In genomic region chr18:78430171-78430857, GRCh38 we compare ENCODE assay signal across 27 cellular contexts.
A peak's percentile ranks its signal among the peaks of the same experiment; 100 is the strongest.
DNase-seq lines count a peak whose midpoint lies in the region; ATAC-seq and TF ChIP-seq lines count a peak whose summit lies in the region.
"Had no signal": no experiment of that assay in that cellular context is flagged by ENCODE, and none has a peak within 500 bp of the region (broad histone marks: within the 10 kb centered on the region; RNA-seq: fewer than 3 reads in every experiment).

No MANE protein-coding gene starts in this region.

- no peaks in the 10 kb centered on the region for H3K27me3 ChIP-seq in spleen (replicated peaks in 1 of 7)
- H3K27me3 ChIP-seq: colonic mucosa, neutrophil, suprapubic skin had no signal

- no peak for ATAC-seq in GM18873 (IDR thresholded peaks at IDR 0.05; ENCODE audit: low FRiP score, unreplicated experiment)

- no peaks in the 10 kb centered on the region for H3K4me1 Mint-ChIP-seq in mesothelial cell of epicardium
- H3K4me1 Mint-ChIP-seq: CD4-positive, alpha-beta memory T cell; stimulated activated effector memory CD8-positive, alpha-beta T cell treated with anti-CD3 and anti-CD28 coated beads, Interleukin-12 subunit alpha, Interleukin-12 subunit beta, amount 100 ng/mL, for 72 hours had no signal

- peak; percentile 19 for DNase-seq in DMS 273 (lab: John Stamatoyannopoulos, UW; ENCODE audit: unreplicated experiment)
- no peak for DNase-seq in DMS 273 treated with DMSO at 0.1 percent for 48 hours (lab: John Stamatoyannopoulos, UW)
- DNase-seq in NCI-H2029 (lab: John Stamatoyannopoulos, UW) = peak; percentile 25
- peak; percentile 94 for DNase-seq in NCI-H748 (lab: John Stamatoyannopoulos, UW; ENCODE audit: unreplicated experiment)
- DNase-seq in spleen = peak; percentile 58
- DNase-seq in mesothelial cell of epicardium (ENCODE audit: low spot score in 2 of 2, unreplicated experiment in 2 of 2) = no peak
- no peak for DNase-seq in NCI-H774 (lab: John Stamatoyannopoulos, UW)
- DNase-seq: activated CD4-positive, CD25-positive, alpha-beta regulatory T cell treated with anti-CD3 and anti-CD28 coated beads, Interleukin-2, amount 50 U/mL, for 72 hours; activated CD8-positive, alpha-beta memory T cell treated with anti-CD3 and anti-CD28 coated beads for 24 hours; activated naive CD4-positive, alpha-beta T cell treated with Interleukin-2 at 50 U/mL for 16 hours; activated T-cell treated with anti-CD3 and anti-CD28 coated beads, Interleukin-2, amount 50 U/mL, for 24 hours; amniotic stem cell; CD4-positive, alpha-beta memory T cell; colonic mucosa; GM23248; MV-4-11; NCI-H510A treated with DMSO at 0.1 percent for 48 hours; SHP77 treated with DMSO at 0.1 percent for 48 hours; stimulated activated CD4-positive, alpha-beta T cell treated with anti-CD3 and anti-CD28 coated beads, Interleukin-2, amount 100 ng/mL, for 24 hours had no signal

- intact Hi-C loops in spleen (cut with DNase I; ENCODE audit: low total_unique reads) = no loop called here

- peaks cover 0 to 11% (median 0%) of the 10 kb centered on the region in 8 donors for H3K9me3 ChIP-seq in spleen
- H3K9me3 ChIP-seq: colonic mucosa, neutrophil, suprapubic skin had no signal

- H3K27ac Mint-ChIP-seq in mesothelial cell of epicardium = no peak overlapping the region
- H3K27ac Mint-ChIP-seq: activated T-cell treated with anti-CD3 and anti-CD28 coated beads, Interleukin-2, amount 50 U/mL, for 24 hours; CD4-positive, alpha-beta memory T cell; stimulated activated effector memory CD8-positive, alpha-beta T cell treated with anti-CD3 and anti-CD28 coated beads, Interleukin-12 subunit alpha, Interleukin-12 subunit beta, amount 100 ng/mL, for 72 hours had no signal

- TF ChIP-seq CTCF in spleen (IDR thresholded peaks at IDR 0.05 in 8 of 11, conservative IDR thresholded peaks at IDR 0.05 in 3 of 11) = no peak
- TF ChIP-seq CTCF in mesothelial cell of epicardium (IDR thresholded peaks at IDR 0.05; ENCODE audit: unreplicated experiment) = no peak

- no peak overlapping the region for H3K27ac ChIP-seq in spleen
- H3K27ac ChIP-seq: 22Rv1, breast epithelium, colonic mucosa, GM23248, neutrophil, skin epidermis, suprapubic skin had no signal

- H3K4me3 Mint-ChIP-seq in mesothelial cell of epicardium = no peak overlapping the region
- H3K4me3 Mint-ChIP-seq: activated T-cell treated with anti-CD3 and anti-CD28 coated beads, Interleukin-2, amount 50 U/mL, for 24 hours; CD4-positive, alpha-beta memory T cell; stimulated activated effector memory CD8-positive, alpha-beta T cell treated with anti-CD3 and anti-CD28 coated beads, Interleukin-12 subunit alpha, Interleukin-12 subunit beta, amount 100 ng/mL, for 72 hours had no signal

- H3K9me3 Mint-ChIP-seq in mesothelial cell of epicardium = no peaks in the 10 kb centered on the region
- H3K9me3 Mint-ChIP-seq: activated T-cell treated with anti-CD3 and anti-CD28 coated beads, Interleukin-2, amount 50 U/mL, for 24 hours had no signal

- H3K36me3 Mint-ChIP-seq in mesothelial cell of epicardium = no peaks in the 10 kb centered on the region
- H3K36me3 Mint-ChIP-seq: CD4-positive, alpha-beta memory T cell; stimulated activated effector memory CD8-positive, alpha-beta T cell treated with anti-CD3 and anti-CD28 coated beads, Interleukin-12 subunit alpha, Interleukin-12 subunit beta, amount 100 ng/mL, for 72 hours had no signal

- no peak for TF ChIP-seq POLR2A in spleen (IDR thresholded peaks at IDR 0.05)

- no peaks in the 10 kb centered on the region for H3K36me3 ChIP-seq in spleen
- H3K36me3 ChIP-seq: breast epithelium, colonic mucosa, neutrophil, suprapubic skin had no signal

- no peak overlapping the region for H3K4me3 ChIP-seq in spleen
- H3K4me3 ChIP-seq: breast epithelium, colonic mucosa, GM23248, lung, skin epidermis, suprapubic skin had no signal

- peaks cover 0 to 8% (median 0%) of the 10 kb centered on the region in 6 donors for H3K4me1 ChIP-seq in spleen
- H3K4me1 ChIP-seq: breast epithelium, colonic mucosa, suprapubic skin had no signal

- WGBS in spleen, 5 donors = 90 to 97% (median 94%) methylated on average over 32 to 33 of the region's 33 CpGs

- H3K27me3 Mint-ChIP-seq in mesothelial cell of epicardium (ENCODE audit: low read depth) = peaks cover 12% of the 10 kb centered on the region
- H3K27me3 Mint-ChIP-seq: CD4-positive, alpha-beta memory T cell had no signal

Comparison
In these comparisons a context has a peak if more than half of its experiments do, and no peak if none do; other contexts are left out.
1. DNase-seq: peak in DMS 273 (single experiment), NCI-H2029 (single experiment), NCI-H748 (single experiment) and spleen (single experiment); none in DMS 273 treated with DMSO at 0.1 percent for 48 hours (single experiment), mesothelial cell of epicardium (0 of 2) and NCI-H774 (single experiment).